Comparison of ENCODE assay signal across 18 cellular contexts in genomic region chr2:207123776-207124391, GRCh38. TPM values are rescaled to one million over a fixed set of nuclear protein-coding genes. Genes with fewer than 3 reads are reported as not detected.
DNase-seq lines count a peak whose midpoint lies in the region; ATAC-seq and TF ChIP-seq lines count a peak whose summit lies in the region.
"Had no signal": no experiment of that assay in that cellular context is flagged by ENCODE, and none has a peak within 500 bp of the region (broad histone marks: within the 10 kb centered on the region; RNA-seq: fewer than 3 reads in every experiment).

No MANE protein-coding gene starts in this region.

- H3K4me3 Mint-ChIP-seq in WTC11, result no peak overlapping the region

- H3K4me1 Mint-ChIP-seq in WTC11, result peaks cover 42% of the 10 kb centered on the region

- H3K36me3 Mint-ChIP-seq in WTC11, result peaks cover 30% of the 10 kb centered on the region

- ATAC-seq in Right ventricle myocardium inferior (peak; percentile 31), right cardiac atrium (no peak), WTC11 (no peak; the same call in 1 of the 2 replicates), GM21723 (IDR thresholded peaks at IDR 0.05; ENCODE audit: unreplicated experiment) (no peak)

- no peaks in the 10 kb centered on the region for H3K27me3 Mint-ChIP-seq in WTC11 (ENCODE audit: low read depth)

- POLR2A ChIA-PET in WTC11 (lab: Charles Lee), result no interaction called here

- intact Hi-C loops in Right ventricle myocardium inferior (cut with DNase I) (no loop called here), right cardiac atrium (cut with DNase I) (no loop called here)

- no peak overlapping the region for H3K4me3 ChIP-seq in right cardiac atrium (ENCODE audit: low read length)
- H3K4me3 ChIP-seq: HAP-1, sigmoid colon, stomach, upper lobe of right lung had no signal

- H3K9me3 Mint-ChIP-seq in WTC11, result peaks cover 23% of the 10 kb centered on the region

- DNase-seq in Right ventricle myocardium inferior (ENCODE audit: missing footprints), result peak; percentile 63
- DNase-seq in right cardiac atrium, result no peak
- peak; percentile 25 for DNase-seq in WTC11 (ENCODE audit: low spot score)
- no peak for DNase-seq in epithelial cell of prostate (ENCODE audit: low read depth, low spot score)
- peak in 2 of 49 donors; percentile 40 to 71 for DNase-seq in substantia nigra (lab: John Stamatoyannopoulos, UW)
- DNase-seq in NCI-H2029 treated with DMSO at 0.1 percent for 48 hours (lab: John Stamatoyannopoulos, UW), result no peak
- DNase-seq in hippocampal formation (lab: John Stamatoyannopoulos, UW), result no peak
- DNase-seq: COR-L47, cortex of kidney, foreskin fibroblast, KG1, NCI-H2081, SHP77, sigmoid colon, stomach, upper lobe of right lung had no signal

- no peak overlapping the region for H3K27ac ChIP-seq in right cardiac atrium (ENCODE audit: low read length)
- peak overlapping the region; percentile 51 for H3K27ac ChIP-seq in epithelial cell of prostate
- peak overlapping the region; percentile 19 for H3K27ac ChIP-seq in substantia nigra (ENCODE audit: low read depth, low read length, poor library complexity, severe bottlenecking)
- H3K27ac ChIP-seq: upper lobe of right lung had no signal

- peaks cover 18% of the 10 kb centered on the region for H3K4me1 ChIP-seq in right cardiac atrium (ENCODE audit: control insufficient read depth, insufficient read depth, low read length)

- H3K27ac Mint-ChIP-seq in WTC11, result no peak overlapping the region

- H3K9me3 ChIP-seq in right cardiac atrium (ENCODE audit: control insufficient read depth, low read length), result no peaks in the 10 kb centered on the region
- H3K9me3 ChIP-seq: HAP-1, sigmoid colon, stomach, upper lobe of right lung had no signal

- H3K27me3 ChIP-seq in right cardiac atrium (ENCODE audit: control insufficient read depth, insufficient read depth), result no peaks in the 10 kb centered on the region
- H3K27me3 ChIP-seq: sigmoid colon, stomach, upper lobe of right lung had no signal

- WGBS in right cardiac atrium, result 90% methylated on average over 31 of the region's 31 CpGs

- CTCF ChIA-PET in WTC11 (lab: Charles Lee), result interaction anchor here (0.5 to 1.6 kb wide), 3 partner anchors 27 to 541 kb away, joined by 3 to 6 read pairs (median 3); no protein-coding TSS in a partner anchor

- TF ChIP-seq CTCF in WTC11 (IDR thresholded peaks at IDR 0.05), result no peak

TF ChIP-seq in WTC11, 78 proteins besides CTCF, POLR2A, EP300 and RAD21 (continues in another document):
- no peak for TF ChIP-seq IRF2 (CRISPR knock-in tag; IDR thresholded peaks at IDR 0.05; ENCODE audit: borderline replicate concordance, low read depth)
- no peak for TF ChIP-seq TEAD1 (CRISPR knock-in tag; IDR thresholded peaks at IDR 0.05)
- TF ChIP-seq ZNF396 (CRISPR knock-in tag; IDR thresholded peaks at IDR 0.05; ENCODE audit: borderline replicate concordance), result no peak
- no peak for TF ChIP-seq USF1 (CRISPR knock-in tag; IDR thresholded peaks at IDR 0.05)
- no peak for TF ChIP-seq OVOL2 (CRISPR knock-in tag; IDR thresholded peaks at IDR 0.05; ENCODE audit: borderline replicate concordance)
- TF ChIP-seq HMGXB4 (CRISPR knock-in tag; IDR thresholded peaks at IDR 0.05), result no peak
- no peak for TF ChIP-seq MYBL2 (CRISPR knock-in tag; IDR thresholded peaks at IDR 0.05)
- TF ChIP-seq ZNF671 (CRISPR knock-in tag; IDR thresholded peaks at IDR 0.05), result no peak
- no peak for TF ChIP-seq ZNF532 (CRISPR knock-in tag; IDR thresholded peaks at IDR 0.05; ENCODE audit: borderline replicate concordance)
- no peak for TF ChIP-seq TP53 (CRISPR knock-in tag; IDR thresholded peaks at IDR 0.05)
- no peak for TF ChIP-seq TCF7 (CRISPR knock-in tag; IDR thresholded peaks at IDR 0.05; ENCODE audit: low read depth)
- no peak for TF ChIP-seq STAT6 (CRISPR knock-in tag; conservative IDR thresholded peaks at IDR 0.05; ENCODE audit: low read depth)
- TF ChIP-seq SP1 (CRISPR knock-in tag; conservative IDR thresholded peaks at IDR 0.05), result no peak
- TF ChIP-seq NFATC4 (CRISPR knock-in tag; IDR thresholded peaks at IDR 0.05), result no peak
- TF ChIP-seq ZNF232 (CRISPR knock-in tag; IDR thresholded peaks at IDR 0.05), result no peak
- TF ChIP-seq CBFB (CRISPR knock-in tag; IDR thresholded peaks at IDR 0.05; ENCODE audit: low read depth), result no peak
- TF ChIP-seq FOXP1 (CRISPR knock-in tag; IDR thresholded peaks at IDR 0.05; ENCODE audit: borderline replicate concordance), result no peak

RNA-seq across cellular contexts. Expression of gene KLF7, which starts 41.9 kb away (rescaled TPM):
- total RNA-seq in Right ventricle myocardium inferior (25.3 TPM), right cardiac atrium (10 to 100 TPM; 18.2 to 35.6 (median 27.0) TPM), WTC11 (2021) (11.9 to 25.4 TPM (median 16.3 TPM) in 3 replicates)
- 6.0 TPM for polyA plus RNA-seq in right cardiac atrium

Comparison
In these comparisons a context has a peak if more than half of its experiments do, and no peak if none do; other contexts are left out.
1. DNase-seq: peak in Right ventricle myocardium inferior (single experiment) and WTC11 (single experiment); none in right cardiac atrium (0 of 3), epithelial cell of prostate (single experiment), NCI-H2029 treated with DMSO at 0.1 percent for 48 hours (single experiment) and hippocampal formation (0 of 2).